In the genomic region with DNA sequence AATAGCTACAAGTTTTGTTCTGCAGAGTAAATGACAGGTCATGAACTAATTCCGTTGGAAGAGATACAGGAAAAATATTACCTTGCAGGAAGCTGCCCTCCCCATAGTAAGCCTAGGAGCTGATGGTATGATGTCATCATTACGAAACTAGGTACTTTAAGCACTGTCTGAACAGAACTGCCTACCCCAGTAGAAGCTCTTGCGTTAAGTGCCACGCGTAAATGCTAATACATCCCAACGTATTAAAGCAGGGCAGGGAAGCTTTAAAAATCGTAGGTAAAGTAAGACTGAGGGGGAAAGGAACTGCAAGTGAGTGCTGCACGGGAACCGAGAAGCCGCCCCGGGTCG, we compare ENCODE assay signal across 8 cellular contexts. TPM values are rescaled to one million over a fixed set of nuclear protein-coding genes. Genes with fewer than 3 reads are reported as not detected.
DNase-seq lines count a peak whose midpoint lies in the region; ATAC-seq and TF ChIP-seq lines count a peak whose summit lies in the region.

No MANE protein-coding gene starts in this region.

- H3K36me3 ChIP-seq in Peyer's patch (no peaks in the 10 kb centered on the region), upper lobe of right lung (no peaks in the 10 kb centered on the region)

- H3K4me3 ChIP-seq in HL-60 (replicated peaks; ENCODE audit: insufficient read depth, low read length) (peak overlapping the region; percentile 95), Peyer's patch (peak overlapping the region; percentile 47 to 88 (median 72)), upper lobe of right lung (peak overlapping the region; percentile 95)

- H3K27ac ChIP-seq in HL-60 (replicated peaks), result peak overlapping the region; percentile 67
- H3K27ac ChIP-seq in Peyer's patch, result peak overlapping the region; percentile 61 to 80 (median 68)
- peak overlapping the region; percentile 86 for H3K27ac ChIP-seq in upper lobe of right lung

- no peaks in the 10 kb centered on the region for H3K9me3 Mint-ChIP-seq in dendritic cell treated with granulocyte-macrophage colony-stimulating factor and Interleukin-4, amounts not matched to agents 40 ng/mL and 50 ng/mL, for 4 days

- no peaks in the 10 kb centered on the region for H3K4me1 ChIP-seq in Peyer's patch
- H3K4me1 ChIP-seq in upper lobe of right lung, result peaks cover 6% of the 10 kb centered on the region

- intact Hi-C loops in dendritic cell treated with granulocyte-macrophage colony-stimulating factor and Interleukin-4, amounts not matched to agents 40 ng/mL and 50 ng/mL, for 4 days (cut with micrococcal nuclease), result no loop called here
- intact Hi-C loops in upper lobe of right lung (cut with DNase I), result no loop called here

- peaks cover 12% of the 10 kb centered on the region for H3K27me3 Mint-ChIP-seq in dendritic cell treated with granulocyte-macrophage colony-stimulating factor and Interleukin-4, amounts not matched to agents 40 ng/mL and 50 ng/mL, for 4 days

- H3K4me1 Mint-ChIP-seq in dendritic cell treated with granulocyte-macrophage colony-stimulating factor and Interleukin-4, amounts not matched to agents 40 ng/mL and 50 ng/mL, for 4 days (ENCODE audit: low read depth), result peaks cover 16% of the 10 kb centered on the region

- H3K27me3 ChIP-seq in HL-60 (ENCODE audit: insufficient read depth, poor library complexity, severe bottlenecking) (no peaks in the 10 kb centered on the region), Peyer's patch (no peaks in the 10 kb centered on the region), upper lobe of right lung (no peaks in the 10 kb centered on the region)

- DNase-seq in ELR (ENCODE audit: low read depth) (peak; percentile 77), HL-60 (ENCODE audit: low read depth in 1 of 2, low spot score in 1 of 2) (peak; percentile 45), Peyer's patch (no peak), lung microvascular endothelial cell (ENCODE audit: low read depth in 2 of 2) (peak; percentile 57 to 71), upper lobe of right lung (no peak)
- DNase-seq in stimulated activated CD4-positive, alpha-beta T cell treated with anti-CD3 and anti-CD28 coated beads, Interleukin-2, amount 100 ng/mL, for 48 hours, result no peak

- H3K9me3 ChIP-seq in Peyer's patch (no peaks in the 10 kb centered on the region), upper lobe of right lung (no peaks in the 10 kb centered on the region)

- TF ChIP-seq CTCF in HL-60 (IDR thresholded peaks at IDR 0.05; ENCODE audit: insufficient read depth, low read length) (no peak), Peyer's patch (IDR thresholded peaks at IDR 0.05) (no peak), upper lobe of right lung (IDR thresholded peaks at IDR 0.05) (no peak)

- peaks cover 6% of the 10 kb centered on the region for H3K36me3 Mint-ChIP-seq in dendritic cell treated with granulocyte-macrophage colony-stimulating factor and Interleukin-4, amounts not matched to agents 40 ng/mL and 50 ng/mL, for 4 days (ENCODE audit: low read depth)

- H3K4me3 Mint-ChIP-seq in dendritic cell treated with granulocyte-macrophage colony-stimulating factor and Interleukin-4, amounts not matched to agents 40 ng/mL and 50 ng/mL, for 4 days, result peak overlapping the region; percentile 90

- ATAC-seq in GM21515 (IDR thresholded peaks at IDR 0.05; ENCODE audit: unreplicated experiment) (peak; percentile 58), upper lobe of right lung (peak; percentile 55)

- H3K27ac Mint-ChIP-seq in dendritic cell treated with granulocyte-macrophage colony-stimulating factor and Interleukin-4, amounts not matched to agents 40 ng/mL and 50 ng/mL, for 4 days, result peak overlapping the region; percentile 85

- TF ChIP-seq POLR2A in Peyer's patch (IDR thresholded peaks at IDR 0.05), result no peak

RNA-seq across cellular contexts. Expression of a gene that starts 0.6 kb away (rescaled TPM):
- total RNA-seq in Peyer's patch (10 to 100 TPM; 17.5 to 29.9 (median 25.2) TPM), lung microvascular endothelial cell (25.1 and 35.3 TPM in 2 replicates), upper lobe of right lung (21.7 TPM)

RNA-seq across cellular contexts. Expression of a gene that starts 37.3 kb away (rescaled TPM):
- total RNA-seq in Peyer's patch (under 1 TPM in 1 of 4 donors, not detected in 3; 0.09 TPM), lung microvascular endothelial cell (under 0.01 TPM in 1 of 2 replicates, not detected in the other), upper lobe of right lung (not detected)

Comparison
In these comparisons a context has a peak if more than half of its experiments do, and no peak if none do; other contexts are left out.
1. DNase-seq: peak in ELR (single experiment), HL-60 (2 of 2) and lung microvascular endothelial cell (2 of 2); none in Peyer's patch (0 of 3), upper lobe of right lung (single experiment) and stimulated activated CD4-positive, alpha-beta T cell treated with anti-CD3 and anti-CD28 coated beads, Interleukin-2, amount 100 ng/mL, for 48 hours (0 of 2).
2. Peak in every context shown above with its lines, with median percentiles within 50 percentile points of each other: H3K27ac ChIP-seq and H3K4me3 ChIP-seq.